Comparison of ENCODE assay signal across 1 cellular context in genomic region chr12:64237382-64237781, GRCh38.
TF ChIP-seq lines count a peak whose summit lies in the region.

No MANE protein-coding gene starts in this region.

TF ChIP-seq in HepG2, 621 proteins besides CTCF, POLR2A, EP300 and RAD21 (continued from another document):
- TF ChIP-seq SOX5 (CRISPR knock-in tag; IDR thresholded peaks at IDR 0.05; ENCODE audit: borderline replicate concordance) (peak; percentile 77), ZBTB43 (CRISPR knock-in tag; conservative IDR thresholded peaks at IDR 0.05) (no peak), ZNF883 (CRISPR knock-in tag; IDR thresholded peaks at IDR 0.05; ENCODE audit: not compliant biosample characterization) (no peak), SIX1 (CRISPR knock-in tag; IDR thresholded peaks at IDR 0.05; ENCODE audit: borderline replicate concordance) (no peak)
